ENCODE assay signal across 1 cellular context in the genomic region with DNA sequence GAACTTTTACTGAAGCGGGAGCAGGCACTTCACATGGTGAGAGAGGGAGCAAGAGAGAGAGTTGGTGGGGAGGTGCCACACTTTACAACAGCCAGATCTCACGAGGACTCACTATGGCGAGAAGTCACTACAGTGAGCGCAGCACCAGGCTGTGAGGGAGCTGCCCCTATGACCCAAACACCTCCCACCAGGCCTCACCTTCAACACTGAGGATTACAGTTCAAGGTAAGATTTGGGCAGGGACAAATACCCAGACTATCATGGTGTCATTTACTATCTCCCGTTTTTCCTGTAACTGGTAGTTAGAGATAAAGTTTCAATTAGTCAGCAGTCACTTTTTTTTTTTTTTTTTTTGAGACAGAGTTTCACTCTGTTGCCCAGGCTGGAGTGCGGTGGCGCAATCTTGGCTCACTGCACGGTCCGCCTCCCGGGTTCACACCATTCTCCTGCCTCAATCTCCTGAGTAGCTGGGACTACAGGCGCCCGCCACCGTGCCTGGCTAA.
TF ChIP-seq lines count a peak whose summit lies in the region.

No MANE protein-coding gene starts in this region.

TF ChIP-seq in K562, 482 proteins besides CTCF, POLR2A, EP300 and RAD21 (continued from another document and continues in another):
- TF ChIP-seq, protein P1, sequence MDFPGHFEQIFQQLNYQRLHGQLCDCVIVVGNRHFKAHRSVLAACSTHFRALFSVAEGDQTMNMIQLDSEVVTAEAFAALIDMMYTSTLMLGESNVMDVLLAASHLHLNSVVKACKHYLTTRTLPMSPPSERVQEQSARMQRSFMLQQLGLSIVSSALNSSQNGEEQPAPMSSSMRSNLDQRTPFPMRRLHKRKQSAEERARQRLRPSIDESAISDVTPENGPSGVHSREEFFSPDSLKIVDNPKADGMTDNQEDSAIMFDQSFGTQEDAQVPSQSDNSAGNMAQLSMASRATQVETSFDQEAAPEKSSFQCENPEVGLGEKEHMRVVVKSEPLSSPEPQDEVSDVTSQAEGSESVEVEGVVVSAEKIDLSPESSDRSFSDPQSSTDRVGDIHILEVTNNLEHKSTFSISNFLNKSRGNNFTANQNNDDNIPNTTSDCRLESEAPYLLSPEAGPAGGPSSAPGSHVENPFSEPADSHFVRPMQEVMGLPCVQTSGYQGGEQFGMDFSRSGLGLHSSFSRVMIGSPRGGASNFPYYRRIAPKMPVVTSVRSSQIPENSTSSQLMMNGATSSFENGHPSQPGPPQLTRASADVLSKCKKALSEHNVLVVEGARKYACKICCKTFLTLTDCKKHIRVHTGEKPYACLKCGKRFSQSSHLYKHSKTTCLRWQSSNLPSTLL (IDR thresholded peaks at IDR 0.05), result peak; percentile 78
- no peak for TF ChIP-seq CREM (IDR thresholded peaks at IDR 0.05; ENCODE audit: low read depth)
- no peak for TF ChIP-seq ZNF212 (CRISPR knock-in tag; IDR thresholded peaks at IDR 0.05)
- no peak for TF ChIP-seq RBM14 (IDR thresholded peaks at IDR 0.05; ENCODE audit: borderline replicate concordance, insufficient read depth, low read depth, low read length)
- TF ChIP-seq KAT2B (IDR thresholded peaks at IDR 0.05; ENCODE audit: low read depth, low read length), result no peak
- no peak for TF ChIP-seq ARID2 (IDR thresholded peaks at IDR 0.05)
- no peak for TF ChIP-seq KAT7 (CRISPR knock-in tag; IDR thresholded peaks at IDR 0.05; ENCODE audit: borderline replicate concordance)
- TF ChIP-seq, protein P2, sequence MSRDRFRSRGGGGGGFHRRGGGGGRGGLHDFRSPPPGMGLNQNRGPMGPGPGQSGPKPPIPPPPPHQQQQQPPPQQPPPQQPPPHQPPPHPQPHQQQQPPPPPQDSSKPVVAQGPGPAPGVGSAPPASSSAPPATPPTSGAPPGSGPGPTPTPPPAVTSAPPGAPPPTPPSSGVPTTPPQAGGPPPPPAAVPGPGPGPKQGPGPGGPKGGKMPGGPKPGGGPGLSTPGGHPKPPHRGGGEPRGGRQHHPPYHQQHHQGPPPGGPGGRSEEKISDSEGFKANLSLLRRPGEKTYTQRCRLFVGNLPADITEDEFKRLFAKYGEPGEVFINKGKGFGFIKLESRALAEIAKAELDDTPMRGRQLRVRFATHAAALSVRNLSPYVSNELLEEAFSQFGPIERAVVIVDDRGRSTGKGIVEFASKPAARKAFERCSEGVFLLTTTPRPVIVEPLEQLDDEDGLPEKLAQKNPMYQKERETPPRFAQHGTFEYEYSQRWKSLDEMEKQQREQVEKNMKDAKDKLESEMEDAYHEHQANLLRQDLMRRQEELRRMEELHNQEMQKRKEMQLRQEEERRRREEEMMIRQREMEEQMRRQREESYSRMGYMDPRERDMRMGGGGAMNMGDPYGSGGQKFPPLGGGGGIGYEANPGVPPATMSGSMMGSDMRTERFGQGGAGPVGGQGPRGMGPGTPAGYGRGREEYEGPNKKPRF (IDR thresholded peaks at IDR 0.05; ENCODE audit: low read depth, low read length), result no peak
- TF ChIP-seq, protein P3, sequence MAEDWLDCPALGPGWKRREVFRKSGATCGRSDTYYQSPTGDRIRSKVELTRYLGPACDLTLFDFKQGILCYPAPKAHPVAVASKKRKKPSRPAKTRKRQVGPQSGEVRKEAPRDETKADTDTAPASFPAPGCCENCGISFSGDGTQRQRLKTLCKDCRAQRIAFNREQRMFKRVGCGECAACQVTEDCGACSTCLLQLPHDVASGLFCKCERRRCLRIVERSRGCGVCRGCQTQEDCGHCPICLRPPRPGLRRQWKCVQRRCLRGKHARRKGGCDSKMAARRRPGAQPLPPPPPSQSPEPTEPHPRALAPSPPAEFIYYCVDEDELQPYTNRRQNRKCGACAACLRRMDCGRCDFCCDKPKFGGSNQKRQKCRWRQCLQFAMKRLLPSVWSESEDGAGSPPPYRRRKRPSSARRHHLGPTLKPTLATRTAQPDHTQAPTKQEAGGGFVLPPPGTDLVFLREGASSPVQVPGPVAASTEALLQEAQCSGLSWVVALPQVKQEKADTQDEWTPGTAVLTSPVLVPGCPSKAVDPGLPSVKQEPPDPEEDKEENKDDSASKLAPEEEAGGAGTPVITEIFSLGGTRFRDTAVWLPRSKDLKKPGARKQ (CRISPR knock-in tag; IDR thresholded peaks at IDR 0.05), result no peak
- TF ChIP-seq, protein P4, sequence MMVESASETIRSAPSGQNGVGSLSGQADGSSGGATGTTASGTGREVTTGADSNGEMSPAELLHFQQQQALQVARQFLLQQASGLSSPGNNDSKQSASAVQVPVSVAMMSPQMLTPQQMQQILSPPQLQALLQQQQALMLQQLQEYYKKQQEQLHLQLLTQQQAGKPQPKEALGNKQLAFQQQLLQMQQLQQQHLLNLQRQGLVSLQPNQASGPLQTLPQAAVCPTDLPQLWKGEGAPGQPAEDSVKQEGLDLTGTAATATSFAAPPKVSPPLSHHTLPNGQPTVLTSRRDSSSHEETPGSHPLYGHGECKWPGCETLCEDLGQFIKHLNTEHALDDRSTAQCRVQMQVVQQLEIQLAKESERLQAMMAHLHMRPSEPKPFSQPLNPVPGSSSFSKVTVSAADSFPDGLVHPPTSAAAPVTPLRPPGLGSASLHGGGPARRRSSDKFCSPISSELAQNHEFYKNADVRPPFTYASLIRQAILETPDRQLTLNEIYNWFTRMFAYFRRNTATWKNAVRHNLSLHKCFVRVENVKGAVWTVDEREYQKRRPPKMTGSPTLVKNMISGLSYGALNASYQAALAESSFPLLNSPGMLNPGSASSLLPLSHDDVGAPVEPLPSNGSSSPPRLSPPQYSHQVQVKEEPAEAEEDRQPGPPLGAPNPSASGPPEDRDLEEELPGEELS (CRISPR knock-in tag; IDR thresholded peaks at IDR 0.05; ENCODE audit: borderline replicate concordance), result no peak
- TF ChIP-seq ZNF316 (IDR thresholded peaks at IDR 0.05), result peak; percentile 77
- 0 out of 2 replicates have a peak, but pooled peaks have one; percentile 34 for TF ChIP-seq MTA1 (IDR thresholded peaks at IDR 0.05; ENCODE audit: borderline replicate concordance)
- peak; percentile 67; the same call in 1 of the 2 replicates for TF ChIP-seq DMBX1 (CRISPR knock-in tag; IDR thresholded peaks at IDR 0.05; ENCODE audit: borderline replicate concordance)
- no peak for TF ChIP-seq ETV6 (IDR thresholded peaks at IDR 0.05; ENCODE audit: borderline replicate concordance in 1 of 2, low read depth in 2 of 2, low read length in 1 of 2)
- no peak for TF ChIP-seq ETV6 (CRISPR knock-in tag; IDR thresholded peaks at IDR 0.05; ENCODE audit: borderline replicate concordance)
- TF ChIP-seq, protein P5, sequence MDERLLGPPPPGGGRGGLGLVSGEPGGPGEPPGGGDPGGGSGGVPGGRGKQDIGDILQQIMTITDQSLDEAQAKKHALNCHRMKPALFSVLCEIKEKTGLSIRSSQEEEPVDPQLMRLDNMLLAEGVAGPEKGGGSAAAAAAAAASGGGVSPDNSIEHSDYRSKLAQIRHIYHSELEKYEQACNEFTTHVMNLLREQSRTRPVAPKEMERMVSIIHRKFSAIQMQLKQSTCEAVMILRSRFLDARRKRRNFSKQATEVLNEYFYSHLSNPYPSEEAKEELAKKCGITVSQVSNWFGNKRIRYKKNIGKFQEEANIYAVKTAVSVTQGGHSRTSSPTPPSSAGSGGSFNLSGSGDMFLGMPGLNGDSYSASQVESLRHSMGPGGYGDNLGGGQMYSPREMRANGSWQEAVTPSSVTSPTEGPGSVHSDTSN (CRISPR knock-in tag; IDR thresholded peaks at IDR 0.05; ENCODE audit: low read depth), result no peak
- TF ChIP-seq, protein P5 (tag; conservative IDR thresholded peaks at IDR 0.05; ENCODE audit: low read depth), result no peak; the same call in 1 of the 2 replicates
- peak; percentile 97 for TF ChIP-seq CC2D1A (IDR thresholded peaks at IDR 0.05)
- no peak for TF ChIP-seq SMARCA5 (IDR thresholded peaks at IDR 0.05)
- TF ChIP-seq MXI1 (IDR thresholded peaks at IDR 0.05; ENCODE audit: low read depth, low read length), result no peak
- TF ChIP-seq FOXA1 (IDR thresholded peaks at IDR 0.05; ENCODE audit: borderline replicate concordance), result no peak
- TF ChIP-seq RBFOX2 (IDR thresholded peaks at IDR 0.05; ENCODE audit: low read depth, low read length), result no peak
- 0 out of 2 replicates have a peak, but pooled peaks have one; percentile 44 for TF ChIP-seq ZNF589 (CRISPR knock-in tag; IDR thresholded peaks at IDR 0.05; ENCODE audit: low read depth)
- TF ChIP-seq, protein P6, sequence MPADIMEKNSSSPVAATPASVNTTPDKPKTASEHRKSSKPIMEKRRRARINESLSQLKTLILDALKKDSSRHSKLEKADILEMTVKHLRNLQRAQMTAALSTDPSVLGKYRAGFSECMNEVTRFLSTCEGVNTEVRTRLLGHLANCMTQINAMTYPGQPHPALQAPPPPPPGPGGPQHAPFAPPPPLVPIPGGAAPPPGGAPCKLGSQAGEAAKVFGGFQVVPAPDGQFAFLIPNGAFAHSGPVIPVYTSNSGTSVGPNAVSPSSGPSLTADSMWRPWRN (IDR thresholded peaks at IDR 0.05; ENCODE audit: low read depth), result no peak
- no peak for TF ChIP-seq ZNF695 (CRISPR knock-in tag; IDR thresholded peaks at IDR 0.05)
- TF ChIP-seq HCFC1 (IDR thresholded peaks at IDR 0.05; ENCODE audit: low read depth, low read length), result no peak
- TF ChIP-seq GATA2 (CRISPR knock-in tag; IDR thresholded peaks at IDR 0.05), result peak; percentile 45; the same call in 1 of the 2 replicates
- TF ChIP-seq NEUROD1 (IDR thresholded peaks at IDR 0.05; ENCODE audit: borderline replicate concordance, low read depth, low read length, partially characterized antibody), result no peak
- TF ChIP-seq, protein P7, sequence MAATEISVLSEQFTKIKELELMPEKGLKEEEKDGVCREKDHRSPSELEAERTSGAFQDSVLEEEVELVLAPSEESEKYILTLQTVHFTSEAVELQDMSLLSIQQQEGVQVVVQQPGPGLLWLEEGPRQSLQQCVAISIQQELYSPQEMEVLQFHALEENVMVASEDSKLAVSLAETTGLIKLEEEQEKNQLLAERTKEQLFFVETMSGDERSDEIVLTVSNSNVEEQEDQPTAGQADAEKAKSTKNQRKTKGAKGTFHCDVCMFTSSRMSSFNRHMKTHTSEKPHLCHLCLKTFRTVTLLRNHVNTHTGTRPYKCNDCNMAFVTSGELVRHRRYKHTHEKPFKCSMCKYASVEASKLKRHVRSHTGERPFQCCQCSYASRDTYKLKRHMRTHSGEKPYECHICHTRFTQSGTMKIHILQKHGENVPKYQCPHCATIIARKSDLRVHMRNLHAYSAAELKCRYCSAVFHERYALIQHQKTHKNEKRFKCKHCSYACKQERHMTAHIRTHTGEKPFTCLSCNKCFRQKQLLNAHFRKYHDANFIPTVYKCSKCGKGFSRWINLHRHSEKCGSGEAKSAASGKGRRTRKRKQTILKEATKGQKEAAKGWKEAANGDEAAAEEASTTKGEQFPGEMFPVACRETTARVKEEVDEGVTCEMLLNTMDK (IDR thresholded peaks at IDR 0.05; ENCODE audit: borderline replicate concordance, insufficient read depth, low read depth, low read length, poor library complexity, severe bottlenecking), result no peak
- TF ChIP-seq YBX1 (IDR thresholded peaks at IDR 0.05), result no peak
- TF ChIP-seq ZNF780A (CRISPR knock-in tag; IDR thresholded peaks at IDR 0.05), result no peak
- TF ChIP-seq E2F3 (CRISPR knock-in tag; IDR thresholded peaks at IDR 0.05), result no peak
- TF ChIP-seq ZNF445 (CRISPR knock-in tag; IDR thresholded peaks at IDR 0.05; ENCODE audit: low read depth), result no peak
- no peak for TF ChIP-seq MTF1 (CRISPR knock-in tag; IDR thresholded peaks at IDR 0.05; ENCODE audit: borderline replicate concordance)
- peak; percentile 34; the same call in 1 of the 2 replicates for TF ChIP-seq MAFK (IDR thresholded peaks at IDR 0.05; ENCODE audit: low read length)
- TF ChIP-seq ZNF696 (CRISPR knock-in tag; conservative IDR thresholded peaks at IDR 0.05), result no peak
- no peak for TF ChIP-seq TSC22D4 (tag; IDR thresholded peaks at IDR 0.05)
- TF ChIP-seq BMI1 (IDR thresholded peaks at IDR 0.05; ENCODE audit: low read length), result no peak
- TF ChIP-seq ZNF12 (CRISPR knock-in tag; IDR thresholded peaks at IDR 0.05), result no peak
- TF ChIP-seq MEIS2 (IDR thresholded peaks at IDR 0.05; ENCODE audit: partially characterized antibody), result peak; percentile 27
- no peak for TF ChIP-seq ZNF830 (CRISPR knock-in tag; IDR thresholded peaks at IDR 0.05)
- TF ChIP-seq NELFE (IDR thresholded peaks at IDR 0.05; ENCODE audit: insufficient read depth, insufficient read length), result no peak
- peak; percentile 82 for TF ChIP-seq SMARCE1 (IDR thresholded peaks at IDR 0.05)
- TF ChIP-seq ZSCAN32 (CRISPR knock-in tag; IDR thresholded peaks at IDR 0.05), result no peak
- TF ChIP-seq, protein P8, sequence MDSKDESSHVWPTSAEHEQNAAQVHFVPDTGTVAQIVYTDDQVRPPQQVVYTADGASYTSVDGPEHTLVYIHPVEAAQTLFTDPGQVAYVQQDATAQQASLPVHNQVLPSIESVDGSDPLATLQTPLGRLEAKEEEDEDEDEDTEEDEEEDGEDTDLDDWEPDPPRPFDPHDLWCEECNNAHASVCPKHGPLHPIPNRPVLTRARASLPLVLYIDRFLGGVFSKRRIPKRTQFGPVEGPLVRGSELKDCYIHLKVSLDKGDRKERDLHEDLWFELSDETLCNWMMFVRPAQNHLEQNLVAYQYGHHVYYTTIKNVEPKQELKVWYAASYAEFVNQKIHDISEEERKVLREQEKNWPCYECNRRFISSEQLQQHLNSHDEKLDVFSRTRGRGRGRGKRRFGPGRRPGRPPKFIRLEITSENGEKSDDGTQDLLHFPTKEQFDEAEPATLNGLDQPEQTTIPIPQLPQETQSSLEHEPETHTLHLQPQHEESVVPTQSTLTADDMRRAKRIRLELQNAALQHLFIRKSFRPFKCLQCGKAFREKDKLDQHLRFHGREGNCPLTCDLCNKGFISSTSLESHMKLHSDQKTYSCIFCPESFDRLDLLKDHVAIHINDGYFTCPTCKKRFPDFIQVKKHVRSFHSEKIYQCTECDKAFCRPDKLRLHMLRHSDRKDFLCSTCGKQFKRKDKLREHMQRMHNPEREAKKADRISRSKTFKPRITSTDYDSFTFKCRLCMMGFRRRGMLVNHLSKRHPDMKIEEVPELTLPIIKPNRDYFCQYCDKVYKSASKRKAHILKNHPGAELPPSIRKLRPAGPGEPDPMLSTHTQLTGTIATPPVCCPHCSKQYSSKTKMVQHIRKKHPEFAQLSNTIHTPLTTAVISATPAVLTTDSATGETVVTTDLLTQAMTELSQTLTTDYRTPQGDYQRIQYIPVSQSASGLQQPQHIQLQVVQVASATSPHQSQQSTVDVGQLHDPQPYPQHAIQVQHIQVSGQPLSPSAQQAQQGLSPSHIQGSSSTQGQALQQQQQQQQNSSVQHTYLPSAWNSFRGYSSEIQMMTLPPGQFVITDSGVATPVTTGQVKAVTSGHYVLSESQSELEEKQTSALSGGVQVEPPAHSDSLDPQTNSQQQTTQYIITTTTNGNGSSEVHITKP (IDR thresholded peaks at IDR 0.05; ENCODE audit: partially characterized antibody), result peak; percentile 9
- TF ChIP-seq MEF2A (IDR thresholded peaks at IDR 0.05; ENCODE audit: control insufficient read depth, low read depth, low read length), result no peak
- TF ChIP-seq ZNF165 (CRISPR knock-in tag; IDR thresholded peaks at IDR 0.05; ENCODE audit: borderline replicate concordance), result no peak
